In the genomic region with DNA sequence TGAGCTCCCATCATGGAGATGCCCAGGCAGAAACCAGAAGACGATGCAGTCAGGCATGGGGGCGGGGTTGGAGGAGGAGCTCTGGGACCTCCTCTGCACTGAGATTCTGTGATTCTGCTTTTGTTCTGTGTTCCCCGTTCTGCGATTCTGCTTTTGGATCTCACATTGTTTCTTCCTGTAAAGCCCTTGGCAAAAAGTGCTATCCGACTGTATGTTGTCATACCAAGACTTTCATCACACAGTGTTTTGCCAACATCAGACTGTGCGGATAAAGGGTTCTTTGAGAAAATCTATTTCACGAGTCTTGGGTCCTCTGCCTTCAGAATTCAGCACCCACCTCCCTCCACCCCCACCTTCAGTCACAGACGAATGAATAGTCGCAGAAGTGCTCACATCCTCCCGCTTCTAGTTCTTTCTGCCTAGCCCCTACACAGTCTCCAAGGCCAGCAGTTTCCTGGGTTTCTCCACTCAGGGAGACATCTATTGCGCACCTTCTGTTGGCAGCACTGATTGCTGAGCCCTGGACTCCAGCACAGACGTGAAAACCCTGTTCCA, we compare ENCODE assay signal across 1 cellular context.
TF ChIP-seq lines count a peak whose summit lies in the region.

No MANE protein-coding gene starts in this region.

TF ChIP-seq in WTC11, 78 proteins besides CTCF, POLR2A, EP300 and RAD21 (continued from another document):
- TF ChIP-seq, protein P1, sequence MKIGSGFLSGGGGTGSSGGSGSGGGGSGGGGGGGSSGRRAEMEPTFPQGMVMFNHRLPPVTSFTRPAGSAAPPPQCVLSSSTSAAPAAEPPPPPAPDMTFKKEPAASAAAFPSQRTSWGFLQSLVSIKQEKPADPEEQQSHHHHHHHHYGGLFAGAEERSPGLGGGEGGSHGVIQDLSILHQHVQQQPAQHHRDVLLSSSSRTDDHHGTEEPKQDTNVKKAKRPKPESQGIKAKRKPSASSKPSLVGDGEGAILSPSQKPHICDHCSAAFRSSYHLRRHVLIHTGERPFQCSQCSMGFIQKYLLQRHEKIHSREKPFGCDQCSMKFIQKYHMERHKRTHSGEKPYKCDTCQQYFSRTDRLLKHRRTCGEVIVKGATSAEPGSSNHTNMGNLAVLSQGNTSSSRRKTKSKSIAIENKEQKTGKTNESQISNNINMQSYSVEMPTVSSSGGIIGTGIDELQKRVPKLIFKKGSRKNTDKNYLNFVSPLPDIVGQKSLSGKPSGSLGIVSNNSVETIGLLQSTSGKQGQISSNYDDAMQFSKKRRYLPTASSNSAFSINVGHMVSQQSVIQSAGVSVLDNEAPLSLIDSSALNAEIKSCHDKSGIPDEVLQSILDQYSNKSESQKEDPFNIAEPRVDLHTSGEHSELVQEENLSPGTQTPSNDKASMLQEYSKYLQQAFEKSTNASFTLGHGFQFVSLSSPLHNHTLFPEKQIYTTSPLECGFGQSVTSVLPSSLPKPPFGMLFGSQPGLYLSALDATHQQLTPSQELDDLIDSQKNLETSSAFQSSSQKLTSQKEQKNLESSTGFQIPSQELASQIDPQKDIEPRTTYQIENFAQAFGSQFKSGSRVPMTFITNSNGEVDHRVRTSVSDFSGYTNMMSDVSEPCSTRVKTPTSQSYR (CRISPR knock-in tag; IDR thresholded peaks at IDR 0.05): no peak
- TF ChIP-seq ZNF671 (CRISPR knock-in tag; IDR thresholded peaks at IDR 0.05): no peak
- TF ChIP-seq FOXK1 (CRISPR knock-in tag; IDR thresholded peaks at IDR 0.05): no peak
- TF ChIP-seq, protein P2, sequence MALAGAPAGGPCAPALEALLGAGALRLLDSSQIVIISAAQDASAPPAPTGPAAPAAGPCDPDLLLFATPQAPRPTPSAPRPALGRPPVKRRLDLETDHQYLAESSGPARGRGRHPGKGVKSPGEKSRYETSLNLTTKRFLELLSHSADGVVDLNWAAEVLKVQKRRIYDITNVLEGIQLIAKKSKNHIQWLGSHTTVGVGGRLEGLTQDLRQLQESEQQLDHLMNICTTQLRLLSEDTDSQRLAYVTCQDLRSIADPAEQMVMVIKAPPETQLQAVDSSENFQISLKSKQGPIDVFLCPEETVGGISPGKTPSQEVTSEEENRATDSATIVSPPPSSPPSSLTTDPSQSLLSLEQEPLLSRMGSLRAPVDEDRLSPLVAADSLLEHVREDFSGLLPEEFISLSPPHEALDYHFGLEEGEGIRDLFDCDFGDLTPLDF (CRISPR knock-in tag; IDR thresholded peaks at IDR 0.05): no peak
- TF ChIP-seq NR2C2 (CRISPR knock-in tag; IDR thresholded peaks at IDR 0.05): no peak
